22 cellular contexts compared by ENCODE assay signal in the genomic region with DNA sequence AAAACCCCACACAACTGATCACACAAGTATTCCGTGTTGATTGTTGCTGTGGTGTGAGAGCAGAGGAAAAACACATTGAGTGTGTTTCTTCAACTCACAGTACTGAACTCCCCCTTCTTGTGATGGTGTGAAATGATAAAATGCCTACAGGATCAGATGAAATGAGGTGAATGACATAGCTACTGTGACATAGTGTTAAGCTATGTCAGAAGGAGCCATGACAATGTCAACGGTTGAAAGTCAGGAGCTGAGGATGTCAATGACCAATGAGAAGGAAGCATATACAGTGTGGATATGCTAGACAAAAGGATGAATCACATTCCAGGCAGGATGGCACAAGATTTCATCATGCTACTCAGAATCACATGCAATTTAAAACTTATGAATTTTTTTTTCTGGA. TPM values are rescaled to one million over a fixed set of nuclear protein-coding genes. Genes with fewer than 3 reads are reported as not detected.
DNase-seq lines count a peak whose midpoint lies in the region; ATAC-seq, FAIRE-seq and TF ChIP-seq lines count a peak whose summit lies in the region.
"Had no signal": no experiment of that assay in that cellular context is flagged by ENCODE, and none has a peak within 500 bp of the region (broad histone marks: within the 10 kb centered on the region; RNA-seq: fewer than 3 reads in every experiment).

No MANE protein-coding gene starts in this region.

- peaks cover 5% of the 10 kb centered on the region for H3K4me1 Mint-ChIP-seq in astrocyte (ENCODE audit: low read depth, unreplicated experiment)
- no peaks in the 10 kb centered on the region for H3K4me1 Mint-ChIP-seq in immature natural killer cell
- H3K4me1 Mint-ChIP-seq: activated CD8-positive, alpha-beta memory T cell treated with anti-CD3 and anti-CD28 coated beads, Interleukin-2, amount 10 ng/mL, durations not matched to agents 7 days and 5 days had no signal

- H3K9me3 ChIP-seq in astrocyte (ENCODE audit: insufficient read depth, low read depth, low read length) (no peaks in the 10 kb centered on the region), prostate gland (no peaks in the 10 kb centered on the region)

- H3K4me3 Mint-ChIP-seq in astrocyte (ENCODE audit: unreplicated experiment) (no peak overlapping the region), immature natural killer cell (no peak overlapping the region)
- H3K4me3 Mint-ChIP-seq: activated CD8-positive, alpha-beta memory T cell treated with anti-CD3 and anti-CD28 coated beads, Interleukin-2, amount 10 ng/mL, durations not matched to agents 7 days and 5 days; activated naive CD8-positive, alpha-beta T cell; dendritic cell treated with granulocyte-macrophage colony-stimulating factor and Interleukin-4, amounts not matched to agents 40 ng/mL and 50 ng/mL, for 4 days; IgD-negative memory B cell; natural killer cell treated with Interleukin-12 subunit alpha and Interleukin-12 subunit beta and Interleukin-15 and Interleukin-18, amount 100 ng/mL, for 72 hours; stimulated activated naive CD8-positive, alpha-beta T cell treated with anti-CD3 and anti-CD28 coated beads, Interleukin-15, Interleukin-2, amounts not matched to agents 100 ng/mL and 50 ng/mL, for 24 hours had no signal

- no peaks in the 10 kb centered on the region for H3K79me2 ChIP-seq in astrocyte (ENCODE audit: insufficient read depth, low read length)

- no peaks in the 10 kb centered on the region for H3K36me3 ChIP-seq in astrocyte (ENCODE audit: insufficient read depth, low read length)
- no peaks in the 10 kb centered on the region for H3K36me3 ChIP-seq in prostate gland
- H3K36me3 ChIP-seq: left lung had no signal

- TF ChIP-seq CTCF in astrocyte (IDR thresholded peaks at IDR 0.05; ENCODE audit: insufficient read depth, low read depth, low read length) = no peak
- TF ChIP-seq CTCF in foreskin keratinocyte (conservative IDR thresholded peaks at IDR 0.05) = no peak
- no peak for TF ChIP-seq CTCF in prostate gland (IDR thresholded peaks at IDR 0.05)

- no peak overlapping the region for H3K4me3 ChIP-seq in astrocyte (ENCODE audit: insufficient read depth, low read depth, low read length)
- no peak overlapping the region for H3K4me3 ChIP-seq in prostate gland
- H3K4me3 ChIP-seq: left lung had no signal

- DNase-seq in AG08396 (ENCODE audit: low spot score) = peak; percentile 17
- DNase-seq in HS-5 (ENCODE audit: low read depth) = peak; percentile 69
- DNase-seq in astrocyte (ENCODE audit: low read depth) = peak; percentile 3
- DNase-seq in foreskin keratinocyte = peak; percentile 69 to 91
- no peak for DNase-seq in immature natural killer cell
- DNase-seq in COR-L47 (lab: John Stamatoyannopoulos, UW) = no peak
- DNase-seq in prostate gland (ENCODE audit: low spot score) = no peak
- DNase-seq: activated CD8-positive, alpha-beta memory T cell treated with anti-CD3 and anti-CD28 coated beads, Interleukin-2, amount 10 ng/mL, durations not matched to agents 7 days and 5 days; GF-D8; head of caudate nucleus; left lung; NCI-H526 treated with DMSO at 0.1 percent for 48 hours; right cardiac atrium; SIG-M5 had no signal

- no peak for FAIRE-seq in astrocyte (lab: Jason Lieb, UNC)

- peak; percentile 98 for ATAC-seq in foreskin keratinocyte
- no peak for ATAC-seq in GM21515 (IDR thresholded peaks at IDR 0.05; ENCODE audit: unreplicated experiment)
- ATAC-seq: activated CD8-positive, alpha-beta memory T cell treated with anti-CD3 and anti-CD28 coated beads, Interleukin-2, amount 10 ng/mL, durations not matched to agents 7 days and 5 days; left lung; natural killer cell treated with Interleukin-12 subunit alpha and Interleukin-12 subunit beta and Interleukin-15 and Interleukin-18, amount 100 ng/mL, for 72 hours; right cardiac atrium had no signal

- no peak for TF ChIP-seq POLR2A in prostate gland (IDR thresholded peaks at IDR 0.05)

- H3K27me3 ChIP-seq in astrocyte (ENCODE audit: insufficient read depth, low read length) = no peaks in the 10 kb centered on the region
- no peaks in the 10 kb centered on the region for H3K27me3 ChIP-seq in foreskin keratinocyte
- H3K27me3 ChIP-seq in prostate gland (replicated peaks; ENCODE audit: insufficient read depth) = no peaks in the 10 kb centered on the region

- H3K4me1 ChIP-seq in astrocyte (ENCODE audit: insufficient read depth, low read length) (no peaks in the 10 kb centered on the region), foreskin keratinocyte (peaks cover 6% of the 10 kb centered on the region), prostate gland (replicated peaks) (no peaks in the 10 kb centered on the region)
- H3K4me1 ChIP-seq: left lung had no signal

- H4K20me1 ChIP-seq in astrocyte (ENCODE audit: insufficient read depth, low read length) = no peaks in the 10 kb centered on the region

- 97% methylated on average over 2 of the region's 2 CpGs for WGBS in prostate gland

- no peak overlapping the region for H3K9ac ChIP-seq in astrocyte (ENCODE audit: low read length)

- intact Hi-C loops in prostate gland (cut with DNase I) = no loop called here

- H3K27ac Mint-ChIP-seq in astrocyte (ENCODE audit: unreplicated experiment) (peak overlapping the region; percentile 94), immature natural killer cell (no peak overlapping the region)
- H3K27ac Mint-ChIP-seq: activated CD8-positive, alpha-beta memory T cell treated with anti-CD3 and anti-CD28 coated beads, Interleukin-2, amount 10 ng/mL, durations not matched to agents 7 days and 5 days; activated naive CD8-positive, alpha-beta T cell; dendritic cell treated with granulocyte-macrophage colony-stimulating factor and Interleukin-4, amounts not matched to agents 40 ng/mL and 50 ng/mL, for 4 days; natural killer cell treated with Interleukin-12 subunit alpha and Interleukin-12 subunit beta and Interleukin-15 and Interleukin-18, amount 100 ng/mL, for 72 hours; stimulated activated naive CD8-positive, alpha-beta T cell treated with anti-CD3 and anti-CD28 coated beads, Interleukin-15, Interleukin-2, amounts not matched to agents 100 ng/mL and 50 ng/mL, for 24 hours had no signal

- H3K27me3 Mint-ChIP-seq in astrocyte (ENCODE audit: low read depth, unreplicated experiment) (no peaks in the 10 kb centered on the region), immature natural killer cell (ENCODE audit: low read depth in 3 of 3) (peaks cover 2 to 14% (median 4%) of the 10 kb centered on the region in 3 donors)
- H3K27me3 Mint-ChIP-seq: dendritic cell treated with granulocyte-macrophage colony-stimulating factor and Interleukin-4, amounts not matched to agents 40 ng/mL and 50 ng/mL, for 4 days had no signal

- H2AFZ ChIP-seq in astrocyte (ENCODE audit: low read depth, low read length) = no peak overlapping the region

- no peak overlapping the region for H3K4me2 ChIP-seq in astrocyte (ENCODE audit: low read length)

- H3K9me3 Mint-ChIP-seq in astrocyte (ENCODE audit: unreplicated experiment) (no peaks in the 10 kb centered on the region), immature natural killer cell (peaks cover 0 to 6% (median 0%) of the 10 kb centered on the region in 6 donors)
- H3K9me3 Mint-ChIP-seq: natural killer cell treated with Interleukin-12 subunit alpha and Interleukin-12 subunit beta and Interleukin-15 and Interleukin-18, amount 100 ng/mL, for 72 hours; stimulated activated naive CD8-positive, alpha-beta T cell treated with anti-CD3 and anti-CD28 coated beads, Interleukin-15, Interleukin-2, amounts not matched to agents 100 ng/mL and 50 ng/mL, for 24 hours had no signal

- H3K27ac ChIP-seq in astrocyte (ENCODE audit: low read depth, low read length) = no peak overlapping the region
- peak overlapping the region; percentile 76 for H3K27ac ChIP-seq in foreskin keratinocyte
- H3K27ac ChIP-seq in prostate gland = no peak overlapping the region
- H3K27ac ChIP-seq: C4-2B, left lung, VCaP had no signal

- H3K36me3 Mint-ChIP-seq in astrocyte (ENCODE audit: low read depth, unreplicated experiment) (peaks cover 10% of the 10 kb centered on the region), immature natural killer cell (peaks cover 0 to 3% (median 0%) of the 10 kb centered on the region in 3 donors)
- H3K36me3 Mint-ChIP-seq: activated CD8-positive, alpha-beta memory T cell treated with anti-CD3 and anti-CD28 coated beads, Interleukin-2, amount 10 ng/mL, durations not matched to agents 7 days and 5 days; IgD-negative memory B cell; natural killer cell treated with Interleukin-12 subunit alpha and Interleukin-12 subunit beta and Interleukin-15 and Interleukin-18, amount 100 ng/mL, for 72 hours had no signal

RNA-seq across cellular contexts. Expression of gene WASF1, which starts 38.8 kb away (rescaled TPM):
- total RNA-seq in astrocyte (26.3 and 29.3 TPM in 2 replicates), foreskin keratinocyte (18.7 and 21.1 TPM in 2 replicates), prostate gland (10 to 100 TPM in 1 of 2 donors, 1 to 10 TPM in 1; 8.0 to 56.8 TPM)
- polyA plus RNA-seq in foreskin keratinocyte (11.2 and 13.8 TPM in 2 replicates), immature natural killer cell (under 1 TPM in 2 of 3 donors, not detected in 1; 0.34 to 0.52 TPM)

RNA-seq across cellular contexts. Expression of gene CDC40, which starts 39.6 kb away (rescaled TPM):
- total RNA-seq in astrocyte (15.7 and 18.7 TPM in 2 replicates), foreskin keratinocyte (14.8 and 17.8 TPM in 2 replicates), prostate gland (10 to 100 TPM; 15.8 to 20.4 TPM)
- polyA plus RNA-seq in foreskin keratinocyte (4.5 and 5.6 TPM in 2 replicates), immature natural killer cell (10 to 100 TPM; 22.4 to 34.6 (median 23.7) TPM)

Comparison
In these comparisons a context has a peak if more than half of its experiments do, and no peak if none do; other contexts are left out.
1. DNase-seq: peak in AG08396 (single experiment), HS-5 (single experiment), astrocyte (single experiment) and foreskin keratinocyte (2 of 2); none in immature natural killer cell (0 of 3), COR-L47 (single experiment) and prostate gland (single experiment).